In the genomic region with DNA sequence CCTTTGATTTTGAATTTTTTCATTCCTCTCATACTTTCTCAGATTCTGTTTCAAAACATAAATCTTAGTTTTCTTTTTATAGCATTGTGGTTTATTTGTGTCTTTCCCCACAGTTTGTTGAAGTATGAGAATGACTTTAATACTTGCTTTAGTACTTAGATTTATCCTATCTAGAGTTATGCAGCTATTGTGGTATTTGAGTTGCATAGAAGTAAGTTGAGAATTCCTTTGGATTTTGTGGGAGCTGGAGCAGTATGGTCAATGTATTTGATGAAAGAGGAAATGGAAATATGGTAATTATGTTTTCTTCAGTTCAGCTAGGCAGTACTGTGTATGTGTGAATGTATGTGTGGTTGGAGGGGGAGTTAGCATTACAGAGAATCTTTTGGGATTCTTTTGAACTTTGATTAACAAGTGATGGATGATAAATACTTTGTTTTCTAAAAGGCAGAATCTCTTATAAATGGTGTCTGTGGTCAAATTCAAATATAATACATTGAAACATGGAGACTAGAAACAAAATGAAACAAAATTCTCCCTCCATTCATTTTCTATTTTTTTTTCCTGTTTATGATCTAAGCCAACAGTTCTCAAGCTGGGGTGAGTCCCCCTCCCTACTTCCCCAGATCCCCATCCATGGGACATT, we compare ENCODE assay signal across 21 cellular contexts. TPM values are rescaled to one million over a fixed set of nuclear protein-coding genes. Genes with fewer than 3 reads are reported as not detected.
DNase-seq lines count a peak whose midpoint lies in the region; ATAC-seq and TF ChIP-seq lines count a peak whose summit lies in the region.
"Had no signal": no experiment of that assay in that cellular context is flagged by ENCODE, and none has a peak within 500 bp of the region (broad histone marks: within the 10 kb centered on the region; RNA-seq: fewer than 3 reads in every experiment).

No MANE protein-coding gene starts in this region.

- H3K36me3 Mint-ChIP-seq in natural killer cell (no peaks in the 10 kb centered on the region), T-helper 17 cell (ENCODE audit: low read depth) (peaks cover 5% of the 10 kb centered on the region), CD14-positive monocyte (no peaks in the 10 kb centered on the region)
- H3K36me3 Mint-ChIP-seq in natural killer cell treated with Interleukin-12 subunit alpha and Interleukin-12 subunit beta and Interleukin-15 and Interleukin-18, amount 100 ng/mL, for 72 hours, result no peaks in the 10 kb centered on the region

- no peak overlapping the region for H2AFZ ChIP-seq in Karpas-422 (ENCODE audit: low read length)

- ATAC-seq in natural killer cell (no peak), T-helper 17 cell (no peak), HG03108 (IDR thresholded peaks at IDR 0.05; ENCODE audit: unreplicated experiment) (no peak)
- ATAC-seq in natural killer cell treated with Interleukin-12 subunit alpha and Interleukin-12 subunit beta and Interleukin-15 and Interleukin-18, amount 100 ng/mL, for 72 hours, result no peak
- ATAC-seq: esophagus mucosa had no signal

- H3K4me3 ChIP-seq in iPS-20b (ENCODE audit: low read length) (peak overlapping the region; percentile 25; the same call in 1 of the 2 replicates), Karpas-422 (ENCODE audit: low read length) (no peak overlapping the region)
- H3K4me3 ChIP-seq: prostate gland had no signal

- H3K9me3 ChIP-seq in T-helper 17 cell (ENCODE audit: control insufficient read depth, low read length, poor library complexity, severe bottlenecking) (no peaks in the 10 kb centered on the region), iPS-20b (ENCODE audit: insufficient read depth, low read depth, low read length) (no peaks in the 10 kb centered on the region), Karpas-422 (ENCODE audit: low read length) (no peaks in the 10 kb centered on the region)
- H3K9me3 ChIP-seq: prostate gland had no signal

- H3K4me3 Mint-ChIP-seq in natural killer cell, result peak overlapping the region; percentile 5
- no peak overlapping the region for H3K4me3 Mint-ChIP-seq in natural killer cell treated with Interleukin-12 subunit alpha and Interleukin-12 subunit beta and Interleukin-15 and Interleukin-18, amount 100 ng/mL, for 72 hours
- H3K4me3 Mint-ChIP-seq in T-helper 17 cell, result peak overlapping the region; percentile 28
- peak overlapping the region in 1 of 2 donors; percentile 77 for H3K4me3 Mint-ChIP-seq in CD14-positive monocyte
- H3K4me3 Mint-ChIP-seq: B cell; dendritic cell treated with granulocyte-macrophage colony-stimulating factor and Interleukin-4, amounts not matched to agents 40 ng/mL and 50 ng/mL, for 4 days; T-helper 2 cell treated with Interferon-gamma antibody and Interleukin-4, amounts not matched to agents 5 μg/mL and 100 μg/mL, for 36 hours had no signal

- H3K27ac ChIP-seq in iPS-20b (ENCODE audit: low read length) (no peak overlapping the region), Karpas-422 (ENCODE audit: low read length) (no peak overlapping the region)
- H3K27ac ChIP-seq: prostate gland had no signal

- H3K9ac ChIP-seq in iPS-20b (ENCODE audit: low read depth, low read length) (no peak overlapping the region), Karpas-422 (ENCODE audit: low read length) (no peak overlapping the region)

- peaks cover 36% of the 10 kb centered on the region for H4K20me1 ChIP-seq in Karpas-422 (ENCODE audit: insufficient read depth, low read depth, low read length)

- H3K4me1 ChIP-seq in iPS-20b (ENCODE audit: insufficient read depth, low read length) (peaks cover 7% of the 10 kb centered on the region; the same call in 1 of the 2 replicates), Karpas-422 (ENCODE audit: low read length) (peaks cover 23% of the 10 kb centered on the region)
- H3K4me1 ChIP-seq: prostate gland had no signal

- DNase-seq in natural killer cell, result no peak
- no peak for DNase-seq in natural killer cell treated with Interleukin-12 subunit alpha and Interleukin-12 subunit beta and Interleukin-15 and Interleukin-18, amount 100 ng/mL, for 72 hours (ENCODE audit: low spot score)
- DNase-seq in T-helper 17 cell, result no peak
- no peak for DNase-seq in DMS153 treated with DMSO at 0.1 percent for 48 hours (lab: John Stamatoyannopoulos, UW; ENCODE audit: unreplicated experiment)
- DNase-seq in CD14-positive monocyte (ENCODE audit: low spot score), result no peak
- DNase-seq in Karpas-422, result no peak
- DNase-seq: activated CD4-positive, CD25-positive, alpha-beta regulatory T cell treated with anti-CD3 and anti-CD28 coated beads, Interleukin-2, amount 50 U/mL, for 72 hours; DMS79; GOT3; hippocampal formation; NCI-H1436 treated with DMSO at 0.1 percent for 48 hours; NCI-H345; SHP77; stimulated activated CD4-positive, alpha-beta T cell treated with anti-CD3 and anti-CD28 coated beads, Interleukin-12 subunit alpha, Interleukin-12 subunit beta, amount 100 ng/mL, for 4 hours had no signal

- H3K27me3 Mint-ChIP-seq in natural killer cell (ENCODE audit: low read depth in 2 of 2), result no peaks in the 10 kb centered on the region
- H3K27me3 Mint-ChIP-seq in natural killer cell treated with Interleukin-12 subunit alpha and Interleukin-12 subunit beta and Interleukin-15 and Interleukin-18, amount 100 ng/mL, for 72 hours, result peaks cover 11% of the 10 kb centered on the region in 2 donors
- H3K27me3 Mint-ChIP-seq in T-helper 17 cell, result no peaks in the 10 kb centered on the region
- peaks cover 36 to 52% (median 38%) of the 10 kb centered on the region in 3 donors for H3K27me3 Mint-ChIP-seq in CD14-positive monocyte (ENCODE audit: low read depth in 3 of 3)

- H3K9me2 ChIP-seq in Karpas-422 (replicated peaks; ENCODE audit: insufficient read depth, low read length), result no peaks in the 10 kb centered on the region

- no peaks in the 10 kb centered on the region for H3K9me3 Mint-ChIP-seq in natural killer cell
- H3K9me3 Mint-ChIP-seq in natural killer cell treated with Interleukin-12 subunit alpha and Interleukin-12 subunit beta and Interleukin-15 and Interleukin-18, amount 100 ng/mL, for 72 hours, result no peaks in the 10 kb centered on the region
- peaks cover 0 to 8% (median 3%) of the 10 kb centered on the region in 7 donors for H3K9me3 Mint-ChIP-seq in CD14-positive monocyte
- H3K9me3 Mint-ChIP-seq: dendritic cell treated with granulocyte-macrophage colony-stimulating factor and Interleukin-4, amounts not matched to agents 40 ng/mL and 50 ng/mL, for 4 days; T-helper 2 cell treated with Interferon-gamma antibody and Interleukin-4, amounts not matched to agents 5 μg/mL and 100 μg/mL, for 36 hours had no signal

- intact Hi-C loops in natural killer cell (cut with micrococcal nuclease), result no loop called here
- intact Hi-C loops in CD14-positive monocyte (cut with micrococcal nuclease), result loop anchor here in 1 of 2 donors (10.0 kb wide), 1 partner anchor 283 kb away; no protein-coding TSS in a partner anchor

- H3K4me2 ChIP-seq in Karpas-422 (ENCODE audit: low read depth, low read length, poor library complexity, severe bottlenecking), result no peak overlapping the region

- TF ChIP-seq CTCF in natural killer cell (IDR thresholded peaks at IDR 0.05), result no peak
- no peak for TF ChIP-seq CTCF in CD14-positive monocyte (IDR thresholded peaks at IDR 0.05)

- H3K36me3 ChIP-seq in iPS-20b (ENCODE audit: insufficient read depth, low read depth, low read length) (no peaks in the 10 kb centered on the region), Karpas-422 (ENCODE audit: insufficient read depth, low read length) (no peaks in the 10 kb centered on the region)
- H3K36me3 ChIP-seq: prostate gland had no signal

- H3K27ac Mint-ChIP-seq in natural killer cell (no peak overlapping the region), T-helper 17 cell (peak overlapping the region; percentile 19), CD14-positive monocyte (peak overlapping the region in 1 of 7 donors; percentile 2)
- no peak overlapping the region for H3K27ac Mint-ChIP-seq in natural killer cell treated with Interleukin-12 subunit alpha and Interleukin-12 subunit beta and Interleukin-15 and Interleukin-18, amount 100 ng/mL, for 72 hours
- H3K27ac Mint-ChIP-seq: B cell; dendritic cell treated with granulocyte-macrophage colony-stimulating factor and Interleukin-4, amounts not matched to agents 40 ng/mL and 50 ng/mL, for 4 days; T-helper 2 cell treated with Interferon-gamma antibody and Interleukin-4, amounts not matched to agents 5 μg/mL and 100 μg/mL, for 36 hours had no signal

- no peaks in the 10 kb centered on the region for H3K27me3 ChIP-seq in iPS-20b (ENCODE audit: insufficient read depth, low read length)
- H3K27me3 ChIP-seq in Karpas-422 (ENCODE audit: low read length), result no peaks in the 10 kb centered on the region

- peaks cover 64 to 70% of the 10 kb centered on the region in 2 donors for H3K4me1 Mint-ChIP-seq in natural killer cell
- H3K4me1 Mint-ChIP-seq in natural killer cell treated with Interleukin-12 subunit alpha and Interleukin-12 subunit beta and Interleukin-15 and Interleukin-18, amount 100 ng/mL, for 72 hours (ENCODE audit: low read depth in 2 of 2), result peaks cover 43 to 60% of the 10 kb centered on the region in 2 donors
- peaks cover 55% of the 10 kb centered on the region for H3K4me1 Mint-ChIP-seq in T-helper 17 cell
- H3K4me1 Mint-ChIP-seq in CD14-positive monocyte, result peaks cover 48% of the 10 kb centered on the region

- H3K79me2 ChIP-seq in Karpas-422 (ENCODE audit: low read length), result no peaks in the 10 kb centered on the region

RNA-seq across cellular contexts. Expression of gene ACVR2A, which starts 3.0 kb away (rescaled TPM):
- total RNA-seq in natural killer cell, result 10 to 100 TPM; 14.7 to 16.7 (median 16.2) TPM
- 1 to 10 TPM; 1.1 to 3.5 TPM for total RNA-seq in natural killer cell treated with Interleukin-12 subunit alpha and Interleukin-12 subunit beta and Interleukin-15 and Interleukin-18, amount 100 ng/mL, for 72 hours
- 10 to 100 TPM; 13.6 to 14.3 TPM for total RNA-seq in T-helper 17 cell
- 1 to 10 TPM; 2.6 to 3.7 TPM for polyA plus RNA-seq in CD14-positive monocyte
- total RNA-seq in Karpas-422 (2014; rRNA removed; shearing (Covaris generic); ENCODE audit: low replicate concordance), result 1.8 and 2.6 TPM in 2 replicates
